ENCODE assay signal across 10 cellular contexts in the genomic region with DNA sequence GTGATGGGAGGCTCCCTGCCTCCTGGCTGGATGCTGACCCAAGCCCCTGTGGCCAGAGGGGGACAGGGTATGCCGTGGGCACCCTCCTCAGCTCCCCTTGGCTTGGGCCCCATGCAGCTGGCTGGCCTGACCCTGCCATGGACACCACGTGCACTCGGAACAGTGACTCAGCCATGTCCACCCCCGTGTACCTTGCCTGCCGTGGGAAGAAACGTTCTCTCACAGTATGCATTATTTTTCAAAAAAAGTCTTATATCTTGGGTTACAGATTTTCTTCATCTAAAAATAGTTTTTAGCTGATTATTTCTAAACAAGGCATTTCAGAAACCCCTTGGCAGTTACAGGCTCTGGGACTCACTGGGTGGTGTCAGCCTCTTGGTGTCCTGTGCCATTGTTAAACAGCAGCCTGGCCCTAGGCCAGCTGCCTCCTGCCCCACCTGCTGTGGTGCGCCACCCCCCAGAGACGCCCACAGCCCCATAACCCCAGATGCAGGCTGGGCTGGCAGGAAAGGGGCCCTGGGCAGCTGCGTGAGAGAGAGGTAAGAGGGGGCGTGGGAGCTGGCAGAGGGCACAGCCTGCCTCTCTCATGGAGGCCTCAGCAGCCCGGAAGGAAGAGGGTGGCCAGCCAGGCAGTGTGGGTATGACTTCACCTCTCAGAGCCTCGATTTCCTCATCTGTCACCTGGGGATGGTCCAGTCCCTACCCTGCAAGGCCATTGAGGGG.
A peak's percentile ranks its signal among the peaks of the same experiment; 100 is the strongest.
DNase-seq lines count a peak whose midpoint lies in the region; ATAC-seq and TF ChIP-seq lines count a peak whose summit lies in the region.
"Had no signal": no experiment of that assay in that cellular context is flagged by ENCODE, and none has a peak within 500 bp of the region (broad histone marks: within the 10 kb centered on the region; RNA-seq: fewer than 3 reads in every experiment).

No MANE protein-coding gene starts in this region.

- no peak for TF ChIP-seq CTCF in chondrocyte (IDR thresholded peaks at IDR 0.05)
- no peak for TF ChIP-seq CTCF in mucosa of descending colon (IDR thresholded peaks at IDR 0.05)
- TF ChIP-seq CTCF in WTC11 (IDR thresholded peaks at IDR 0.05), result no peak

- DNase-seq in COLO668 (lab: John Stamatoyannopoulos, UW; ENCODE audit: unreplicated experiment) (peak; percentile 52), chondrocyte (ENCODE audit: low spot score) (peak; percentile 79), mucosa of descending colon (peak in 2 of 3 donors; percentile 12 to 25), SJCRH30 (no peak), WTC11 (ENCODE audit: low spot score) (no peak), NCI-H526 treated with DMSO at 0.1 percent for 48 hours (lab: John Stamatoyannopoulos, UW) (no peak)
- DNase-seq in Jurkat, Clone E6-1 (ENCODE audit: low read depth, low spot score), result peak; percentile 38
- DNase-seq: Karpas-422; naive thymus-derived CD4-positive, alpha-beta T cell had no signal

- H3K4me3 Mint-ChIP-seq in chondrocyte (ENCODE audit: unreplicated experiment) (no peak overlapping the region), WTC11 (no peak overlapping the region)
- H3K4me3 Mint-ChIP-seq: naive thymus-derived CD4-positive, alpha-beta T cell had no signal

- H3K9me3 ChIP-seq in mucosa of descending colon (no peaks in the 10 kb centered on the region), SJCRH30 (replicated peaks) (no peaks in the 10 kb centered on the region)

- H3K27ac ChIP-seq in SJCRH30, result no peak overlapping the region

- no peak overlapping the region for H3K4me3 ChIP-seq in Jurkat, Clone E6-1 (ENCODE audit: low read length)
- no peak overlapping the region for H3K4me3 ChIP-seq in mucosa of descending colon
- no peak overlapping the region for H3K4me3 ChIP-seq in SJCRH30

- ATAC-seq in mucosa of descending colon (no peak), WTC11 (no peak), HG03520 (IDR thresholded peaks at IDR 0.05; ENCODE audit: unreplicated experiment) (no peak)
- ATAC-seq: naive thymus-derived CD4-positive, alpha-beta T cell had no signal

- peaks cover 4% of the 10 kb centered on the region; the same call in 1 of the 2 replicates for H3K27me3 ChIP-seq in SJCRH30

- no peaks in the 10 kb centered on the region for H3K36me3 Mint-ChIP-seq in chondrocyte (ENCODE audit: low read depth)
- H3K36me3 Mint-ChIP-seq in WTC11, result no peaks in the 10 kb centered on the region
- H3K36me3 Mint-ChIP-seq: naive thymus-derived CD4-positive, alpha-beta T cell had no signal

- H3K9me3 Mint-ChIP-seq in chondrocyte (ENCODE audit: low read depth) (no peaks in the 10 kb centered on the region), WTC11 (no peaks in the 10 kb centered on the region)
- H3K9me3 Mint-ChIP-seq: naive thymus-derived CD4-positive, alpha-beta T cell had no signal

- H3K4me1 ChIP-seq in mucosa of descending colon (ENCODE audit: low read depth), result no peaks in the 10 kb centered on the region
- H3K4me1 ChIP-seq in SJCRH30, result no peaks in the 10 kb centered on the region

- no peaks in the 10 kb centered on the region for H3K36me3 ChIP-seq in mucosa of descending colon (ENCODE audit: low read depth)
- H3K36me3 ChIP-seq in SJCRH30, result no peaks in the 10 kb centered on the region

- H3K4me1 Mint-ChIP-seq in chondrocyte (ENCODE audit: low read depth), result peaks cover 16% of the 10 kb centered on the region
- H3K4me1 Mint-ChIP-seq in WTC11, result no peaks in the 10 kb centered on the region
- H3K4me1 Mint-ChIP-seq: naive thymus-derived CD4-positive, alpha-beta T cell had no signal

- POLR2A ChIA-PET in WTC11 (lab: Charles Lee), result no interaction called here

- intact Hi-C loops in mucosa of descending colon (cut with DNase I, micrococcal nuclease), result no loop called here

- peak overlapping the region; percentile 90 for H3K27ac Mint-ChIP-seq in chondrocyte (ENCODE audit: unreplicated experiment)
- no peak overlapping the region for H3K27ac Mint-ChIP-seq in WTC11
- H3K27ac Mint-ChIP-seq: naive thymus-derived CD4-positive, alpha-beta T cell had no signal

- CTCF ChIA-PET in WTC11 (lab: Charles Lee), result interaction anchor here (0.7 kb wide), 1 partner anchor 106 kb away, joined by 3 read pairs; no protein-coding TSS in a partner anchor

- H3K27me3 Mint-ChIP-seq in chondrocyte (ENCODE audit: low read depth) (no peaks in the 10 kb centered on the region), WTC11 (ENCODE audit: low read depth) (no peaks in the 10 kb centered on the region)
- H3K27me3 Mint-ChIP-seq: naive thymus-derived CD4-positive, alpha-beta T cell had no signal

TF ChIP-seq in WTC11, 78 proteins besides CTCF, POLR2A, EP300 and RAD21 (continues in another document):
- TF ChIP-seq ETV6 (CRISPR knock-in tag; IDR thresholded peaks at IDR 0.05) (no peak), TP53 (CRISPR knock-in tag; IDR thresholded peaks at IDR 0.05) (no peak), ZBTB43 (CRISPR knock-in tag; IDR thresholded peaks at IDR 0.05) (no peak), TCF7 (CRISPR knock-in tag; IDR thresholded peaks at IDR 0.05; ENCODE audit: low read depth) (no peak), GABPB1 (CRISPR knock-in tag; IDR thresholded peaks at IDR 0.05) (no peak), ATF1 (CRISPR knock-in tag; IDR thresholded peaks at IDR 0.05) (no peak), MLX (CRISPR knock-in tag; IDR thresholded peaks at IDR 0.05) (no peak), RORB (CRISPR knock-in tag; IDR thresholded peaks at IDR 0.05) (no peak), CBFB (CRISPR knock-in tag; IDR thresholded peaks at IDR 0.05; ENCODE audit: low read depth) (no peak), RELA (CRISPR knock-in tag; IDR thresholded peaks at IDR 0.05; ENCODE audit: borderline replicate concordance) (no peak), ARID4B (CRISPR knock-in tag; IDR thresholded peaks at IDR 0.05; ENCODE audit: borderline replicate concordance) (no peak)

Comparison
In these comparisons a context has a peak if more than half of its experiments do, and no peak if none do; other contexts are left out.
1. DNase-seq: peak in COLO668 (single experiment), Jurkat, Clone E6-1 (single experiment), chondrocyte (single experiment) and mucosa of descending colon (2 of 3); none in SJCRH30 (0 of 2), WTC11 (single experiment) and NCI-H526 treated with DMSO at 0.1 percent for 48 hours (single experiment).